Comparison of ENCODE assay signal across 17 cellular contexts in the genomic region with DNA sequence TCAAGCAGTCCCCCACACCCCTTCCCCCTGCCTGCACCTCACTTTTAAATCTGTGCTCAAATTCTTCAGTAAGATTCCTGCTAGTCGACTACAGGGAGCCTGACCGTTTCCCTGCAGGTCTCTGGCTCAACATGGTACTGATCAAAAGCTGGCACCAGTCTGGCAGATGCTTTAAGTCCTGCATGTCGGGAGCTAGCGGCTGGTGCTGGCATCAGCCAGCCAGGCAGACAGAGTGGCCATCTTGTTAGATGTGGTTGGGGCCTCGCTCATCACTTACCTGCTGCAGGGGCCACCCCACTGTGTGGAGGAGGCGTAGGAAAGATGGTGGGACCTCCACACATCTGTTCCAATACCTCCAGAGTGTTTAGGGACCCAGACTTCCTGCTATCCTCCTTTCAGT.
DNase-seq lines count a peak whose midpoint lies in the region; ATAC-seq and TF ChIP-seq lines count a peak whose summit lies in the region.
"Had no signal": no experiment of that assay in that cellular context is flagged by ENCODE, and none has a peak within 500 bp of the region (broad histone marks: within the 10 kb centered on the region; RNA-seq: fewer than 3 reads in every experiment).

No MANE protein-coding gene starts in this region.

- H3K4me3 Mint-ChIP-seq in CD4-positive, alpha-beta T cell = peak overlapping the region; percentile 12
- H3K4me3 Mint-ChIP-seq in immature natural killer cell = peak overlapping the region in 2 of 5 donors; percentile 3 to 17
- H3K4me3 Mint-ChIP-seq: T-helper 2 cell treated with Interferon-gamma antibody and Interleukin-4, amounts not matched to agents 5 μg/mL and 100 μg/mL, for 36 hours had no signal

- DNase-seq in CD4-positive, alpha-beta T cell = no peak
- DNase-seq in ascending aorta (ENCODE audit: low spot score in 2 of 2) = no peak
- no peak for DNase-seq in mesenchymal stem cell
- no peak for DNase-seq in NCI-H1694 treated with DMSO at 0.1 percent for 48 hours (lab: John Stamatoyannopoulos, UW)
- DNase-seq in activated CD4-positive, alpha-beta T cell treated with anti-CD3 and anti-CD28 coated beads for 4 hours = no peak
- no peak for DNase-seq in immature natural killer cell
- no peak for DNase-seq in HCEC 1CT
- DNase-seq: activated CD4-positive, alpha-beta T cell treated with anti-CD3 and anti-CD28 coated beads for 1 hour; activated naive CD4-positive, alpha-beta T cell; effector memory CD4-positive, alpha-beta T cell; MG63; naive thymus-derived CD4-positive, alpha-beta T cell; NCI-H187 treated with DMSO at 0.1 percent for 48 hours; SIG-M5 had no signal

- TF ChIP-seq CTCF in CD4-positive, alpha-beta T cell (IDR thresholded peaks at IDR 0.05) = no peak
- TF ChIP-seq CTCF in ascending aorta (IDR thresholded peaks at IDR 0.05) = no peak

- POLR2A ChIA-PET in CD4-positive, alpha-beta T cell (lab: Charles Lee) = no interaction called here

- H3K36me3 ChIP-seq in ascending aorta (no peaks in the 10 kb centered on the region), mesenchymal stem cell (ENCODE audit: control insufficient read depth in 1 of 2, insufficient read depth in 2 of 2, low read depth in 1 of 2, low read length in 2 of 2) (no peaks in the 10 kb centered on the region), stomach smooth muscle (ENCODE audit: control insufficient read depth in 2 of 2, insufficient read depth in 2 of 2, low read length in 2 of 2) (no peaks in the 10 kb centered on the region)
- H3K36me3 ChIP-seq: BLaER1, MG63 had no signal

- H3K27me3 ChIP-seq in CD4-positive, alpha-beta T cell (ENCODE audit: control insufficient read depth, insufficient read depth, low read length) = no peaks in the 10 kb centered on the region
- no peaks in the 10 kb centered on the region for H3K27me3 ChIP-seq in ascending aorta
- H3K27me3 ChIP-seq in mesenchymal stem cell (ENCODE audit: control insufficient read depth in 1 of 2, insufficient read depth in 1 of 2, low read length in 2 of 2) = peaks cover 0 to 13% of the 10 kb centered on the region in 2 experiments
- H3K27me3 ChIP-seq in stomach smooth muscle (ENCODE audit: control insufficient read depth in 1 of 2, insufficient read depth in 2 of 2, low read length in 2 of 2) = no peaks in the 10 kb centered on the region
- H3K27me3 ChIP-seq: BLaER1, MG63 had no signal

- peak overlapping the region; percentile 98 for H3K9ac ChIP-seq in mesenchymal stem cell (ENCODE audit: low read length)
- peak overlapping the region in 1 of 2 donors; percentile 21 for H3K9ac ChIP-seq in stomach smooth muscle (ENCODE audit: low read length in 2 of 2)
- H3K9ac ChIP-seq: BLaER1 had no signal

- no peaks in the 10 kb centered on the region for H3K9me3 Mint-ChIP-seq in CD4-positive, alpha-beta T cell
- no peaks in the 10 kb centered on the region for H3K9me3 Mint-ChIP-seq in immature natural killer cell
- H3K9me3 Mint-ChIP-seq: T-helper 2 cell treated with Interferon-gamma antibody and Interleukin-4, amounts not matched to agents 5 μg/mL and 100 μg/mL, for 36 hours had no signal

- no peak overlapping the region for H3K4me3 ChIP-seq in ascending aorta
- H3K4me3 ChIP-seq in mesenchymal stem cell (ENCODE audit: insufficient read depth in 1 of 2, low read depth in 1 of 2, low read length in 2 of 2) = no peak overlapping the region
- no peak overlapping the region for H3K4me3 ChIP-seq in stomach smooth muscle (ENCODE audit: low read length in 2 of 2)
- H3K4me3 ChIP-seq: BLaER1, MG63 had no signal

- no peak overlapping the region for H3K27ac ChIP-seq in CD4-positive, alpha-beta T cell (ENCODE audit: low read depth, low read length)
- peak overlapping the region; percentile 91 to 95 for H3K27ac ChIP-seq in ascending aorta
- H3K27ac ChIP-seq in mesenchymal stem cell (ENCODE audit: low read length, poor library complexity, severe bottlenecking) = no peak overlapping the region
- peak overlapping the region; percentile 96 for H3K27ac ChIP-seq in stomach smooth muscle (ENCODE audit: low read length)
- H3K27ac ChIP-seq: BLaER1 had no signal

- no peak overlapping the region for H3K18ac ChIP-seq in mesenchymal stem cell (ENCODE audit: low read depth in 1 of 2, low read length in 2 of 2)

- H4K91ac ChIP-seq in mesenchymal stem cell (ENCODE audit: low read length) = peak overlapping the region; percentile 25

- CTCF ChIA-PET in CD4-positive, alpha-beta T cell (lab: Charles Lee) = no interaction called here

- H2BK5ac ChIP-seq in mesenchymal stem cell (ENCODE audit: low read depth, low read length, poor library complexity, severe bottlenecking) = no peak overlapping the region

- peak overlapping the region in 1 of 2 experiments; percentile 5 for H3K4ac ChIP-seq in mesenchymal stem cell (ENCODE audit: low read depth in 1 of 2, low read length in 2 of 2)

- peaks cover 4 to 8% of the 10 kb centered on the region in 2 donors for H3K4me1 ChIP-seq in ascending aorta
- peaks cover 2% of the 10 kb centered on the region for H3K4me1 ChIP-seq in mesenchymal stem cell (ENCODE audit: control insufficient read depth, insufficient read depth, low read depth, low read length)
- H3K4me1 ChIP-seq in stomach smooth muscle (ENCODE audit: control insufficient read depth, insufficient read depth, low read length) = peaks cover 32% of the 10 kb centered on the region

- no peaks in the 10 kb centered on the region for H3K79me1 ChIP-seq in mesenchymal stem cell (replicated peaks; ENCODE audit: low read length, poor library complexity, severe bottlenecking)

- no peaks in the 10 kb centered on the region for H3K9me3 ChIP-seq in CD4-positive, alpha-beta T cell (ENCODE audit: control insufficient read depth, low read length)
- no peaks in the 10 kb centered on the region for H3K9me3 ChIP-seq in ascending aorta
- no peaks in the 10 kb centered on the region for H3K9me3 ChIP-seq in mesenchymal stem cell (ENCODE audit: control insufficient read depth, low read length)
- no peaks in the 10 kb centered on the region for H3K9me3 ChIP-seq in stomach smooth muscle (ENCODE audit: control insufficient read depth in 2 of 2, low read length in 2 of 2)
- H3K9me3 ChIP-seq: BLaER1, MG63 had no signal

- peak overlapping the region in 1 of 2 experiments; percentile 52 for H2BK12ac ChIP-seq in mesenchymal stem cell (ENCODE audit: low read length in 2 of 2)

- no peak overlapping the region for H3K27ac Mint-ChIP-seq in CD4-positive, alpha-beta T cell
- H3K27ac Mint-ChIP-seq in immature natural killer cell = no peak overlapping the region
- H3K27ac Mint-ChIP-seq: T-helper 2 cell treated with Interferon-gamma antibody and Interleukin-4, amounts not matched to agents 5 μg/mL and 100 μg/mL, for 36 hours had no signal

- ATAC-seq in CD4-positive, alpha-beta T cell (ENCODE audit: poor library complexity) = no peak
- ATAC-seq: naive thymus-derived CD4-positive, alpha-beta T cell had no signal

- no peaks in the 10 kb centered on the region for H3K36me3 Mint-ChIP-seq in CD4-positive, alpha-beta T cell (ENCODE audit: low read depth)
- H3K36me3 Mint-ChIP-seq in immature natural killer cell = peaks cover 0 to 13% (median 0%) of the 10 kb centered on the region in 3 donors

- H3K4me2 ChIP-seq in mesenchymal stem cell (ENCODE audit: low read length, poor library complexity, severe bottlenecking) = no peak overlapping the region
- H3K4me2 ChIP-seq: BLaER1 had no signal

- no peak overlapping the region for H2AFZ ChIP-seq in mesenchymal stem cell (ENCODE audit: low read depth, low read length)

- H3K23ac ChIP-seq in mesenchymal stem cell (ENCODE audit: low read length in 2 of 2) = no peak overlapping the region

- H4K8ac ChIP-seq in mesenchymal stem cell (ENCODE audit: low read length) = no peak overlapping the region

- no peak overlapping the region for H2AK5ac ChIP-seq in mesenchymal stem cell (ENCODE audit: low read length, severe bottlenecking)

- intact Hi-C loops in CD4-positive, alpha-beta T cell (cut with DNase I, micrococcal nuclease) = loop anchor here in 1 of 2 experiments (2.0 kb wide), 2 partner anchors 548 to 848 kb away; no protein-coding TSS in a partner anchor
- intact Hi-C loops in ascending aorta (cut with DNase I) = loop anchor here (2.0 to 10.0 kb wide), 7 partner anchors 66 to 708 kb away; no protein-coding TSS in a partner anchor

- no peaks in the 10 kb centered on the region for H3K27me3 Mint-ChIP-seq in CD4-positive, alpha-beta T cell
- H3K27me3 Mint-ChIP-seq in immature natural killer cell (ENCODE audit: low read depth in 3 of 3) = peaks cover 0 to 2% (median 1%) of the 10 kb centered on the region in 3 donors

- 98% methylated on average over 5 of the region's 6 CpGs for whole genome bisulfite sequencing in mesenchymal stem cell

- no peak overlapping the region for H2BK15ac ChIP-seq in mesenchymal stem cell (ENCODE audit: low read depth, poor library complexity, severe bottlenecking)

- H3K14ac ChIP-seq in mesenchymal stem cell (ENCODE audit: low read length in 2 of 2) = no peak overlapping the region

- H2BK120ac ChIP-seq in mesenchymal stem cell (ENCODE audit: low read depth, low read length) = no peak overlapping the region

- peaks cover 13% of the 10 kb centered on the region for H3K4me1 Mint-ChIP-seq in CD4-positive, alpha-beta T cell (ENCODE audit: low read depth)
- H3K4me1 Mint-ChIP-seq in immature natural killer cell = peaks cover 19 to 24% of the 10 kb centered on the region in 2 donors

Comparison
In these comparisons a context has a peak if more than half of its experiments do, and no peak if none do; other contexts are left out.
1. H3K27ac ChIP-seq: peak in ascending aorta (2 of 2) and stomach smooth muscle (single experiment); none in CD4-positive, alpha-beta T cell (single experiment) and mesenchymal stem cell (single experiment).